1 cellular context compared by ENCODE assay signal in the genomic region with DNA sequence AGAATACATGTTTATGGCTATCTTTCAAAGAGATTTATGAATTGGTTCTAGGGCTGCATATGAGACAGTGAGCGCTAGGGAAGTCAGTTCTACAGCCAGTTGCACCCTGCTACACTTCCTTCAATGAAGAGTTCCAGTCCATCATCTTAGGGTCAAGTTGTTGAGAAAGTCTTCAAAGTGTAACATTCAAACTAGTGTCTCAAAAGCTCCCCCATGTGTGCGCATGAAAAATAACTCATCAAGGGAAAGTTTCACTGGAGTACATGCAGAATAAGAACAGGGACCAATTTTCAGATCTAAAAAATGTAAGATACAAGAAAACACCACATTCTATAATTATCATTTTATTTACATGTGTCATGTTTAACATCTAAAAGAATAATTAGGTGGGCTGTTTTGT.
TF ChIP-seq lines count a peak whose summit lies in the region.

No MANE protein-coding gene starts in this region.

TF ChIP-seq in GM23338, 12 proteins besides CTCF, POLR2A, EP300 and RAD21 (continued from another document):
- TF ChIP-seq, protein P1, sequence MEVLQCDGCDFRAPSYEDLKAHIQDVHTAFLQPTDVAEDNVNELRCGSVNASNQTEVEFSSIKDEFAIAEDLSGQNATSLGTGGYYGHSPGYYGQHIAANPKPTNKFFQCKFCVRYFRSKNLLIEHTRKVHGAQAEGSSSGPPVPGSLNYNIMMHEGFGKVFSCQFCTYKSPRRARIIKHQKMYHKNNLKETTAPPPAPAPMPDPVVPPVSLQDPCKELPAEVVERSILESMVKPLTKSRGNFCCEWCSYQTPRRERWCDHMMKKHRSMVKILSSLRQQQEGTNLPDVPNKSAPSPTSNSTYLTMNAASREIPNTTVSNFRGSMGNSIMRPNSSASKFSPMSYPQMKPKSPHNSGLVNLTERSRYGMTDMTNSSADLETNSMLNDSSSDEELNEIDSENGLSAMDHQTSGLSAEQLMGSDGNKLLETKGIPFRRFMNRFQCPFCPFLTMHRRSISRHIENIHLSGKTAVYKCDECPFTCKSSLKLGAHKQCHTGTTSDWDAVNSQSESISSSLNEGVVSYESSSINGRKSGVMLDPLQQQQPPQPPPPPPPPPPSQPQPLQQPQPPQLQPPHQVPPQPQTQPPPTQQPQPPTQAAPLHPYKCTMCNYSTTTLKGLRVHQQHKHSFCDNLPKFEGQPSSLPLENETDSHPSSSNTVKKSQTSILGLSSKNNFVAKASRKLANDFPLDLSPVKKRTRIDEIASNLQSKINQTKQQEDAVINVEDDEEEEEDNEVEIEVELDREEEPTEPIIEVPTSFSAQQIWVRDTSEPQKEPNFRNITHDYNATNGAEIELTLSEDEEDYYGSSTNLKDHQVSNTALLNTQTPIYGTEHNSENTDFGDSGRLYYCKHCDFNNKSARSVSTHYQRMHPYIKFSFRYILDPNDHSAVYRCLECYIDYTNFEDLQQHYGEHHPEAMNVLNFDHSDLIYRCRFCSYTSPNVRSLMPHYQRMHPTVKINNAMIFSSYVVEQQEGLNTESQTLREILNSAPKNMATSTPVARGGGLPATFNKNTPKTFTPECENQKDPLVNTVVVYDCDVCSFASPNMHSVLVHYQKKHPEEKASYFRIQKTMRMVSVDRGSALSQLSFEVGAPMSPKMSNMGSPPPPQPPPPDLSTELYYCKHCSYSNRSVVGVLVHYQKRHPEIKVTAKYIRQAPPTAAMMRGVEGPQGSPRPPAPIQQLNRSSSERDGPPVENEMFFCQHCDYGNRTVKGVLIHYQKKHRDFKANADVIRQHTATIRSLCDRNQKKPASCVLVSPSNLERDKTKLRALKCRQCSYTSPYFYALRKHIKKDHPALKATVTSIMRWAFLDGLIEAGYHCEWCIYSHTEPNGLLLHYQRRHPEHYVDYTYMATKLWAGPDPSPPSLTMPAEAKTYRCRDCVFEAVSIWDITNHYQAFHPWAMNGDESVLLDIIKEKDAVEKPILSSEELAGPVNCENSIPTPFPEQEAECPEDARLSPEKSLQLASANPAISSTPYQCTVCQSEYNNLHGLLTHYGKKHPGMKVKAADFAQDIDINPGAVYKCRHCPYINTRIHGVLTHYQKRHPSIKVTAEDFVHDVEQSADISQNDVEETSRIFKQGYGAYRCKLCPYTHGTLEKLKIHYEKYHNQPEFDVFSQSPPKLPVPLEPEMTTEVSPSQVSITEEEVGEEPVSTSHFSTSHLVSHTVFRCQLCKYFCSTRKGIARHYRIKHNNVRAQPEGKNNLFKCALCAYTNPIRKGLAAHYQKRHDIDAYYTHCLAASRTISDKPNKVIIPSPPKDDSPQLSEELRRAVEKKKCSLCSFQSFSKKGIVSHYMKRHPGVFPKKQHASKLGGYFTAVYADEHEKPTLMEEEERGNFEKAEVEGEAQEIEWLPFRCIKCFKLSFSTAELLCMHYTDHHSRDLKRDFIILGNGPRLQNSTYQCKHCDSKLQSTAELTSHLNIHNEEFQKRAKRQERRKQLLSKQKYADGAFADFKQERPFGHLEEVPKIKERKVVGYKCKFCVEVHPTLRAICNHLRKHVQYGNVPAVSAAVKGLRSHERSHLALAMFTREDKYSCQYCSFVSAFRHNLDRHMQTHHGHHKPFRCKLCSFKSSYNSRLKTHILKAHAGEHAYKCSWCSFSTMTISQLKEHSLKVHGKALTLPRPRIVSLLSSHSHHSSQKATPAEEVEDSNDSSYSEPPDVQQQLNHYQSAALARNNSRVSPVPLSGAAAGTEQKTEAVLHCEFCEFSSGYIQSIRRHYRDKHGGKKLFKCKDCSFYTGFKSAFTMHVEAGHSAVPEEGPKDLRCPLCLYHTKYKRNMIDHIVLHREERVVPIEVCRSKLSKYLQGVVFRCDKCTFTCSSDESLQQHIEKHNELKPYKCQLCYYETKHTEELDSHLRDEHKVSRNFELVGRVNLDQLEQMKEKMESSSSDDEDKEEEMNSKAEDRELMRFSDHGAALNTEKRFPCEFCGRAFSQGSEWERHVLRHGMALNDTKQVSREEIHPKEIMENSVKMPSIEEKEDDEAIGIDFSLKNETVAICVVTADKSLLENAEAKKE (CRISPR knock-in tag; IDR thresholded peaks at IDR 0.05) = no peak
- TF ChIP-seq JUNB (IDR thresholded peaks at IDR 0.05; ENCODE audit: unreplicated experiment) = no peak
- no peak for TF ChIP-seq ZNF114 (CRISPR knock-in tag; IDR thresholded peaks at IDR 0.05)
